ENCODE assay signal across 14 cellular contexts in genomic region chrX:115694028-115694427, GRCh38.
DNase-seq lines count a peak whose midpoint lies in the region; ATAC-seq, FAIRE-seq and TF ChIP-seq lines count a peak whose summit lies in the region.
"Had no signal": no experiment of that assay in that cellular context is flagged by ENCODE, and none has a peak within 500 bp of the region (broad histone marks: within the 10 kb centered on the region; RNA-seq: fewer than 3 reads in every experiment).

No MANE protein-coding gene starts in this region.

- in situ Hi-C loops in HepG2 (cut with HindIII; ENCODE audit: extremely low pct_ligation_motif_present, low pct_unique_long_range_greater_than_20kb) = no loop called here

- TF ChIP-seq EP300 in HepG2 (IDR thresholded peaks at IDR 0.05; ENCODE audit: low read depth in 2 of 2, low read length in 2 of 2) = no peak
- no peak for TF ChIP-seq EP300 in HepG2 (CRISPR knock-in tag; IDR thresholded peaks at IDR 0.05; ENCODE audit: borderline replicate concordance)

- H3K4me3 Mint-ChIP-seq in endodermal cell (peak overlapping the region; percentile 26), Caco-2 (ENCODE audit: unreplicated experiment) (no peak overlapping the region)
- H3K4me3 Mint-ChIP-seq: CD14-positive monocyte; CD8-positive, alpha-beta memory T cell had no signal

- H3K4me1 ChIP-seq in liver (ENCODE audit: control insufficient read depth in 4 of 4, insufficient read depth in 4 of 4, low read length in 3 of 4) = peaks cover 0 to 9% (median 3%) of the 10 kb centered on the region in 4 donors
- no peaks in the 10 kb centered on the region for H3K4me1 ChIP-seq in HepG2 (ENCODE audit: insufficient read depth, low read length)
- H3K4me1 ChIP-seq in endodermal cell (ENCODE audit: control insufficient read depth, insufficient read depth, low read length) = no peaks in the 10 kb centered on the region
- H3K4me1 ChIP-seq in iPS-20b (ENCODE audit: insufficient read depth, low read length) = peaks cover 16% of the 10 kb centered on the region
- H3K4me1 ChIP-seq in small intestine (ENCODE audit: control insufficient read depth in 2 of 2, insufficient read depth in 1 of 2, low read depth in 1 of 2, low read length in 1 of 2) = no peaks in the 10 kb centered on the region
- H3K4me1 ChIP-seq in Caco-2 = no peaks in the 10 kb centered on the region

- DNase-seq in HepG2 (ENCODE audit: low spot score) (no peak), endodermal cell (peak; percentile 60), UCSD-AML1 (lab: John Stamatoyannopoulos, UW; ENCODE audit: unreplicated experiment) (no peak), small intestine (no peak), Caco-2 (no peak)
- DNase-seq: CD8-positive, alpha-beta memory T cell; DMS53; GM23248 had no signal

- H3K36me3 ChIP-seq in liver (ENCODE audit: control insufficient read depth in 4 of 4, insufficient read depth in 3 of 4, low read depth in 1 of 4, low read length in 3 of 4) (no peaks in the 10 kb centered on the region), HepG2 (replicated peaks in 1 of 2; ENCODE audit: control insufficient read depth in 1 of 2, insufficient read depth in 2 of 2, low read length in 2 of 2) (no peaks in the 10 kb centered on the region), endodermal cell (ENCODE audit: control insufficient read depth, insufficient read depth, low read length) (no peaks in the 10 kb centered on the region), iPS-20b (ENCODE audit: insufficient read depth, low read depth, low read length) (no peaks in the 10 kb centered on the region), small intestine (ENCODE audit: control insufficient read depth in 2 of 2, insufficient read depth in 2 of 2, low read length in 2 of 2) (no peaks in the 10 kb centered on the region), Caco-2 (ENCODE audit: control insufficient read depth, insufficient read depth, low read length) (no peaks in the 10 kb centered on the region)
- H3K36me3 ChIP-seq: HAP-1 had no signal

- no peak overlapping the region for H3K4me3 ChIP-seq in liver (ENCODE audit: low read depth in 1 of 3, low read length in 3 of 3)
- H3K4me3 ChIP-seq in HepG2 (replicated peaks in 1 of 3; ENCODE audit: insufficient read depth in 1 of 3, low read depth in 2 of 3, low read length in 3 of 3) = no peak overlapping the region
- no peak overlapping the region for H3K4me3 ChIP-seq in endodermal cell (ENCODE audit: low read length)
- peak overlapping the region; percentile 40; the same call in 1 of the 2 replicates for H3K4me3 ChIP-seq in iPS-20b (ENCODE audit: low read length)
- H3K4me3 ChIP-seq in small intestine (ENCODE audit: low read depth in 1 of 2, low read length in 2 of 2) = no peak overlapping the region
- H3K4me3 ChIP-seq in Caco-2 (ENCODE audit: low read depth, low read length) = no peak overlapping the region
- H3K4me3 ChIP-seq: GM23248, HAP-1 had no signal

- no peaks in the 10 kb centered on the region for H3K27me3 ChIP-seq in liver (ENCODE audit: control insufficient read depth in 4 of 4, insufficient read depth in 4 of 4, low read length in 3 of 4)
- no peaks in the 10 kb centered on the region; a peak in 1 of 5 replicates for H3K27me3 ChIP-seq in HepG2 (ENCODE audit: control insufficient read depth in 1 of 2, insufficient read depth in 2 of 2, low read length in 2 of 2)
- H3K27me3 ChIP-seq in endodermal cell (ENCODE audit: control insufficient read depth, insufficient read depth, low read length, poor library complexity, severe bottlenecking) = no peaks in the 10 kb centered on the region
- H3K27me3 ChIP-seq in iPS-20b (ENCODE audit: insufficient read depth, low read length) = no peaks in the 10 kb centered on the region
- H3K27me3 ChIP-seq in small intestine (ENCODE audit: control insufficient read depth in 2 of 2, insufficient read depth in 2 of 2, low read length in 2 of 2) = no peaks in the 10 kb centered on the region
- no peaks in the 10 kb centered on the region for H3K27me3 ChIP-seq in Caco-2 (replicated peaks; ENCODE audit: control insufficient read depth, insufficient read depth, low read length)

- CTCF ChIA-PET in HepG2 (lab: Yijun Ruan, JAX; ENCODE audit: low intra/inter-chr PET ratio, low total read pairs) = no interaction called here
- CTCF ChIA-PET in Caco-2 (lab: Charles Lee) = no interaction called here

- no peaks in the 10 kb centered on the region for H3K79me2 ChIP-seq in HepG2 (ENCODE audit: insufficient read depth, low read length)

- H3K36me3 Mint-ChIP-seq in endodermal cell (ENCODE audit: low read depth) (no peaks in the 10 kb centered on the region), Caco-2 (ENCODE audit: insufficient read depth, unreplicated experiment) (no peaks in the 10 kb centered on the region)
- H3K36me3 Mint-ChIP-seq: CD14-positive monocyte; CD8-positive, alpha-beta memory T cell had no signal

- H3K9me3 Mint-ChIP-seq in endodermal cell (no peaks in the 10 kb centered on the region), Caco-2 (ENCODE audit: unreplicated experiment) (no peaks in the 10 kb centered on the region)

- H3K9me3 ChIP-seq in liver (ENCODE audit: control insufficient read depth in 4 of 4, low read length in 3 of 4) (no peaks in the 10 kb centered on the region), HepG2 (ENCODE audit: low read length) (no peaks in the 10 kb centered on the region), endodermal cell (ENCODE audit: control insufficient read depth, low read length) (no peaks in the 10 kb centered on the region), iPS-20b (ENCODE audit: insufficient read depth, low read depth, low read length) (no peaks in the 10 kb centered on the region), small intestine (ENCODE audit: control insufficient read depth, low read depth) (no peaks in the 10 kb centered on the region), Caco-2 (no peaks in the 10 kb centered on the region)
- H3K9me3 ChIP-seq: HAP-1 had no signal

- ATAC-seq in HepG2 (no peak), HG03045 (IDR thresholded peaks at IDR 0.05; ENCODE audit: unreplicated experiment) (no peak)

- H2AFZ ChIP-seq in HepG2 (ENCODE audit: low read length) = no peak overlapping the region
- H2AFZ ChIP-seq: GM23248 had no signal

- TF ChIP-seq POLR2A in HepG2 (IDR thresholded peaks at IDR 0.05; ENCODE audit: insufficient read depth in 1 of 2, low read depth in 2 of 2, low read length in 2 of 2) = no peak

- H3K27ac Mint-ChIP-seq in endodermal cell (peak overlapping the region; percentile 75), Caco-2 (ENCODE audit: unreplicated experiment) (no peak overlapping the region)
- H3K27ac Mint-ChIP-seq: CD8-positive, alpha-beta memory T cell had no signal

- FAIRE-seq in HepG2 (lab: Jason Lieb, UNC) (no peak), small intestine (lab: Jason Lieb, UNC) (no peak)

- TF ChIP-seq CTCF in liver (IDR thresholded peaks at IDR 0.05; ENCODE audit: low read depth, low read length, missing input control) (no peak), HepG2 (CRISPR knock-in tag; IDR thresholded peaks at IDR 0.05) (no peak), endodermal cell (conservative IDR thresholded peaks at IDR 0.05) (no peak), Caco-2 (IDR thresholded peaks at IDR 0.05; ENCODE audit: insufficient read depth in 1 of 2, low read depth in 1 of 2, low read length in 1 of 2, severe bottlenecking in 1 of 2, unreplicated experiment in 1 of 2) (no peak)

- no peaks in the 10 kb centered on the region for H4K20me1 ChIP-seq in HepG2 (ENCODE audit: insufficient read depth, low read length)

- peaks cover 46% of the 10 kb centered on the region for H3K4me1 Mint-ChIP-seq in endodermal cell
- no peaks in the 10 kb centered on the region for H3K4me1 Mint-ChIP-seq in Caco-2 (ENCODE audit: low read depth, unreplicated experiment)
- H3K4me1 Mint-ChIP-seq: CD14-positive monocyte; CD8-positive, alpha-beta memory T cell had no signal

- intact Hi-C loops in HepG2 (cut with micrococcal nuclease; ENCODE audit: unreplicated experiment) = no loop called here
- intact Hi-C loops in Caco-2 (cut with micrococcal nuclease; ENCODE audit: unreplicated experiment) = no loop called here

- H3K27me3 Mint-ChIP-seq in endodermal cell (ENCODE audit: insufficient read depth) (peaks cover 5% of the 10 kb centered on the region), Caco-2 (ENCODE audit: insufficient read depth, unreplicated experiment) (no peaks in the 10 kb centered on the region)

- BruUV-seq in HepG2 (replicated peaks; lab: Mats Ljungman, UMichigan) (no TSS peak), Caco-2 (replicated peaks; lab: Mats Ljungman, UMichigan) (no TSS peak)

- POLR2A ChIA-PET in HepG2 (lab: Yijun Ruan, JAX) = no interaction called here
- POLR2A ChIA-PET in Caco-2 (lab: Charles Lee) = no interaction called here

- H3K27ac ChIP-seq in liver (ENCODE audit: low read depth in 1 of 2, low read length in 2 of 2) (no peak overlapping the region), HepG2 (ENCODE audit: extremely low read length, insufficient read depth, low read length) (no peak overlapping the region), endodermal cell (ENCODE audit: low read depth, low read length) (no peak overlapping the region), iPS-20b (ENCODE audit: low read length) (peak overlapping the region; percentile 91), small intestine (ENCODE audit: low read depth in 1 of 2, low read length in 1 of 2) (no peak overlapping the region)
- H3K27ac ChIP-seq: 22Rv1, GM23248 had no signal

- H3K9ac ChIP-seq in liver (ENCODE audit: low read depth in 1 of 2, low read length in 2 of 2) = no peak overlapping the region
- H3K9ac ChIP-seq in HepG2 (ENCODE audit: insufficient read depth, low read depth, low read length) = no peak overlapping the region
- no peak overlapping the region for H3K9ac ChIP-seq in endodermal cell (ENCODE audit: extremely low read depth, low read length, poor library complexity, severe bottlenecking)
- H3K9ac ChIP-seq in iPS-20b (ENCODE audit: low read depth, low read length) = peak overlapping the region; percentile 78
- H3K9ac ChIP-seq: GM23248 had no signal

- TF ChIP-seq RAD21 in liver (IDR thresholded peaks at IDR 0.05) (no peak), HepG2 (CRISPR knock-in tag; IDR thresholded peaks at IDR 0.05) (no peak)

- H3K4me2 ChIP-seq in HepG2 (ENCODE audit: low read depth, low read length) = no peak overlapping the region

- WGBS in liver = 16% methylated on average over 6 of the region's 6 CpGs
- WGBS in HepG2 (ENCODE audit: low lambda C conversion rate) = 0% methylated on average over 6 of the region's 6 CpGs
- 20 to 30% methylated on average over 4 to 6 of the region's 6 CpGs for WGBS in endodermal cell (ENCODE audit: insufficient coverage in 1 of 2, insufficient read length in 1 of 2), 2 experiments
- 12 to 40% (median 14%) methylated on average over 6 of the region's 6 CpGs for WGBS in small intestine, 3 donors

TF ChIP-seq in liver, 16 proteins besides CTCF, POLR2A, EP300 and RAD21 (continues in another document):
- TF ChIP-seq SP1 (IDR thresholded peaks at IDR 0.05) (peak; percentile 25), GABPA (IDR thresholded peaks at IDR 0.05 in 1 of 2, conservative IDR thresholded peaks at IDR 0.05 in 1 of 2) (no peak), HNF4A (conservative IDR thresholded peaks at IDR 0.05) (peak; percentile 67 to 70), JUND (IDR thresholded peaks at IDR 0.05) (no peak)

TF ChIP-seq in HepG2, 621 proteins besides CTCF, POLR2A, EP300 and RAD21 (continues in another document):
- TF ChIP-seq ESRRA (CRISPR knock-in tag; IDR thresholded peaks at IDR 0.05; ENCODE audit: low read depth) (no peak), TBP (CRISPR knock-in tag; IDR thresholded peaks at IDR 0.05) (no peak)
